ENCODE assay signal across 9 cellular contexts in the genomic region with DNA sequence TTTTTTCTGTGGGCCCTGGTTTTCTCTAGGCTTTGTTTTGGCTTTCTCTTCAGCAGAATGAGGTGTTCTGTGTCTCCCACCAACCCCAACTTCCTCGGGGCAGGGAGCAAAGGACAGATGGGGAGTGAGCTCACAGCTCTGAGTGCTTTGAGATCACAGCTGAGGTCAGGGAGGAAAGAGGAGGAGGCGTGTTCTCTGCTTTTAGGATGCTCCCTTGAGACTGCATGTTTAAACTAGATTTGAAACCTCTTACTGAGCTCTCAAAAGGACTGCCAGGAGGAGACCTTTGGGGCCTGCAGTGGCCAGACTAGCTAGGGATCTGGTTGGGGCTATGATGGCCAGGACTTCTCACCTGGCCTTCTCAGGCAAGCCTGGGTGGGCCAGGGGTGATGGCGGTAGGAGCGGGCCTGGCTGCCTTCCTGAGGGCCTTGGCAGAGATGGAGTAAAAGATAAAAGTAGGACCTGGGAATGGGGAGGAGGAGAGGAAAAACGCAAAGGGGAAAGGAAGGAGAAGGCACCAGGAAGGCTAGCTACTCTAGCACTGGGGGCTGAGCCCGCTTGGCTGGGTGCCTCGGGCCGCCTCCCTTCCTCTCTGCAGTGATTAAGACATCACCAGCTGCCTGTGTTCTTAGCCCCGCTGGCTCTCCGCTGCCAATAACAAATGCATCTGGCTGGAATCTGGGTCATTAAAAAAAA.
A peak's percentile ranks its signal among the peaks of the same experiment; 100 is the strongest.
DNase-seq lines count a peak whose midpoint lies in the region; ATAC-seq and TF ChIP-seq lines count a peak whose summit lies in the region.
"Had no signal": no experiment of that assay in that cellular context is flagged by ENCODE, and none has a peak within 500 bp of the region (broad histone marks: within the 10 kb centered on the region; RNA-seq: fewer than 3 reads in every experiment).

No MANE protein-coding gene starts in this region.

- intact Hi-C loops in Right ventricle myocardium superior (cut with DNase I), result no loop called here
- intact Hi-C loops in CD14-positive monocyte (cut with micrococcal nuclease), result no loop called here

- H3K27me3 ChIP-seq in SJCRH30, result no peaks in the 10 kb centered on the region

- peak overlapping the region; percentile 80 for H3K27ac ChIP-seq in SJCRH30
- H3K27ac ChIP-seq: neutrophil had no signal

- H3K4me1 ChIP-seq in SJCRH30, result peaks cover 37% of the 10 kb centered on the region

- peaks cover 30% of the 10 kb centered on the region for H3K4me1 Mint-ChIP-seq in HFFc6 (ENCODE audit: low read depth)
- H3K4me1 Mint-ChIP-seq in CD14-positive monocyte, result peaks cover 15% of the 10 kb centered on the region

- H3K27me3 Mint-ChIP-seq in HFFc6 (ENCODE audit: insufficient read depth) (peaks cover 1% of the 10 kb centered on the region; the same call in 1 of the 2 replicates), CD14-positive monocyte (ENCODE audit: low read depth in 3 of 3) (peaks cover 3 to 17% (median 6%) of the 10 kb centered on the region in 3 donors)

- H3K36me3 Mint-ChIP-seq in HFFc6 (ENCODE audit: low read depth) (no peaks in the 10 kb centered on the region), CD14-positive monocyte (no peaks in the 10 kb centered on the region)

- H3K9me3 ChIP-seq in SJCRH30 (replicated peaks), result no peaks in the 10 kb centered on the region
- H3K9me3 ChIP-seq: neutrophil had no signal

- H3K4me3 Mint-ChIP-seq in HFFc6 (peak overlapping the region; percentile 44), CD14-positive monocyte (no peak overlapping the region)

- no peak overlapping the region; the same call in 1 of the 2 replicates for H3K4me3 ChIP-seq in SJCRH30

- ATAC-seq in Right ventricle myocardium superior (ENCODE audit: poor library complexity), result peak; percentile 83
- no peak for ATAC-seq in GM21526 (IDR thresholded peaks at IDR 0.05; ENCODE audit: low FRiP score, unreplicated experiment)
- ATAC-seq in HG03025 (IDR thresholded peaks at IDR 0.05; ENCODE audit: low FRiP score, unreplicated experiment), result no peak

- H3K9me3 Mint-ChIP-seq in HFFc6 (no peaks in the 10 kb centered on the region), CD14-positive monocyte (no peaks in the 10 kb centered on the region)

- no peak for TF ChIP-seq CTCF in HFFc6 (IDR thresholded peaks at IDR 0.05)
- no peak for TF ChIP-seq CTCF in CD14-positive monocyte (IDR thresholded peaks at IDR 0.05)

- DNase-seq in HFFc6 (peak; percentile 72), SJCRH30 (peak; percentile 88 to 89), Right ventricle myocardium superior (peak; percentile 92), superior temporal gyrus (ENCODE audit: extremely low spot score) (peak; percentile 31), CD14-positive monocyte (ENCODE audit: low spot score) (no peak), SW480 (ENCODE audit: low spot score) (no peak)

- H3K36me3 ChIP-seq in SJCRH30, result peaks cover 32% of the 10 kb centered on the region
- H3K36me3 ChIP-seq: neutrophil had no signal

- H3K27ac Mint-ChIP-seq in HFFc6, result peak overlapping the region; percentile 85
- H3K27ac Mint-ChIP-seq in CD14-positive monocyte, result peak overlapping the region in 3 of 7 donors; percentile 1 to 66 (median 33)

Comparison
In these comparisons a context has a peak if more than half of its experiments do, and no peak if none do; other contexts are left out.
1. DNase-seq: peak in HFFc6 (single experiment), SJCRH30 (2 of 2), Right ventricle myocardium superior (single experiment) and superior temporal gyrus (single experiment); none in CD14-positive monocyte (single experiment) and SW480 (single experiment).